In the genomic region with DNA sequence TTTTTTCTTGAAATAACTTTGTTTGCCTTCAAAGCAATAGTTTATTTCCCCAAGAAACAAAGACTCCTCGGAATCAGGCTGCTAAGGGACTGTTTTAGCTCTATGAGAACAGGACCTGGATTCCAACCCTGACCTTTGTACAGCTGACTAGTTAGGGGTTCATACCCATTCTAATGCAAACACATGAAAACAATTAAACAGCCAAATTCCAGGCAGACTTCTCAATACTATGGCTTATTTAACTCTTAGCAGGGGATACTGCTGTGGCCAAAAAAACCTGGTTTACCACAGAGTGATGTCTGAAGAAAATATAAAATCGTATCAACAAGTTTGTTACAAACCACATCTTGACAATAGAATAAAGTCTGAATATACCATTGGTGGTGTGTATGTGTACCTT, we compare ENCODE assay signal across 1 cellular context.
TF ChIP-seq lines count a peak whose summit lies in the region.

No MANE protein-coding gene starts in this region.

TF ChIP-seq in WTC11, 78 proteins besides CTCF, POLR2A, EP300 and RAD21 (continued from another document):
- TF ChIP-seq, protein P1, sequence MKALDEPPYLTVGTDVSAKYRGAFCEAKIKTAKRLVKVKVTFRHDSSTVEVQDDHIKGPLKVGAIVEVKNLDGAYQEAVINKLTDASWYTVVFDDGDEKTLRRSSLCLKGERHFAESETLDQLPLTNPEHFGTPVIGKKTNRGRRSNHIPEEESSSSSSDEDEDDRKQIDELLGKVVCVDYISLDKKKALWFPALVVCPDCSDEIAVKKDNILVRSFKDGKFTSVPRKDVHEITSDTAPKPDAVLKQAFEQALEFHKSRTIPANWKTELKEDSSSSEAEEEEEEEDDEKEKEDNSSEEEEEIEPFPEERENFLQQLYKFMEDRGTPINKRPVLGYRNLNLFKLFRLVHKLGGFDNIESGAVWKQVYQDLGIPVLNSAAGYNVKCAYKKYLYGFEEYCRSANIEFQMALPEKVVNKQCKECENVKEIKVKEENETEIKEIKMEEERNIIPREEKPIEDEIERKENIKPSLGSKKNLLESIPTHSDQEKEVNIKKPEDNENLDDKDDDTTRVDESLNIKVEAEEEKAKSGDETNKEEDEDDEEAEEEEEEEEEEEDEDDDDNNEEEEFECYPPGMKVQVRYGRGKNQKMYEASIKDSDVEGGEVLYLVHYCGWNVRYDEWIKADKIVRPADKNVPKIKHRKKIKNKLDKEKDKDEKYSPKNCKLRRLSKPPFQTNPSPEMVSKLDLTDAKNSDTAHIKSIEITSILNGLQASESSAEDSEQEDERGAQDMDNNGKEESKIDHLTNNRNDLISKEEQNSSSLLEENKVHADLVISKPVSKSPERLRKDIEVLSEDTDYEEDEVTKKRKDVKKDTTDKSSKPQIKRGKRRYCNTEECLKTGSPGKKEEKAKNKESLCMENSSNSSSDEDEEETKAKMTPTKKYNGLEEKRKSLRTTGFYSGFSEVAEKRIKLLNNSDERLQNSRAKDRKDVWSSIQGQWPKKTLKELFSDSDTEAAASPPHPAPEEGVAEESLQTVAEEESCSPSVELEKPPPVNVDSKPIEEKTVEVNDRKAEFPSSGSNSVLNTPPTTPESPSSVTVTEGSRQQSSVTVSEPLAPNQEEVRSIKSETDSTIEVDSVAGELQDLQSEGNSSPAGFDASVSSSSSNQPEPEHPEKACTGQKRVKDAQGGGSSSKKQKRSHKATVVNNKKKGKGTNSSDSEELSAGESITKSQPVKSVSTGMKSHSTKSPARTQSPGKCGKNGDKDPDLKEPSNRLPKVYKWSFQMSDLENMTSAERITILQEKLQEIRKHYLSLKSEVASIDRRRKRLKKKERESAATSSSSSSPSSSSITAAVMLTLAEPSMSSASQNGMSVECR (CRISPR knock-in tag; IDR thresholded peaks at IDR 0.05; ENCODE audit: borderline replicate concordance) = no peak
- TF ChIP-seq, protein P2, sequence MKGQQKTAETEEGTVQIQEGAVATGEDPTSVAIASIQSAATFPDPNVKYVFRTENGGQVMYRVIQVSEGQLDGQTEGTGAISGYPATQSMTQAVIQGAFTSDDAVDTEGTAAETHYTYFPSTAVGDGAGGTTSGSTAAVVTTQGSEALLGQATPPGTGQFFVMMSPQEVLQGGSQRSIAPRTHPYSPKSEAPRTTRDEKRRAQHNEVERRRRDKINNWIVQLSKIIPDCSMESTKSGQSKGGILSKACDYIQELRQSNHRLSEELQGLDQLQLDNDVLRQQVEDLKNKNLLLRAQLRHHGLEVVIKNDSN (CRISPR knock-in tag; IDR thresholded peaks at IDR 0.05) = no peak
- TF ChIP-seq ZNF423 (CRISPR knock-in tag; IDR thresholded peaks at IDR 0.05) (no peak), CREM (CRISPR knock-in tag; IDR thresholded peaks at IDR 0.05) (no peak), KAT7 (CRISPR knock-in tag; IDR thresholded peaks at IDR 0.05; ENCODE audit: borderline replicate concordance) (no peak), MYBL2 (CRISPR knock-in tag; IDR thresholded peaks at IDR 0.05) (no peak), ZNF671 (CRISPR knock-in tag; IDR thresholded peaks at IDR 0.05) (no peak)
- TF ChIP-seq, protein P3, sequence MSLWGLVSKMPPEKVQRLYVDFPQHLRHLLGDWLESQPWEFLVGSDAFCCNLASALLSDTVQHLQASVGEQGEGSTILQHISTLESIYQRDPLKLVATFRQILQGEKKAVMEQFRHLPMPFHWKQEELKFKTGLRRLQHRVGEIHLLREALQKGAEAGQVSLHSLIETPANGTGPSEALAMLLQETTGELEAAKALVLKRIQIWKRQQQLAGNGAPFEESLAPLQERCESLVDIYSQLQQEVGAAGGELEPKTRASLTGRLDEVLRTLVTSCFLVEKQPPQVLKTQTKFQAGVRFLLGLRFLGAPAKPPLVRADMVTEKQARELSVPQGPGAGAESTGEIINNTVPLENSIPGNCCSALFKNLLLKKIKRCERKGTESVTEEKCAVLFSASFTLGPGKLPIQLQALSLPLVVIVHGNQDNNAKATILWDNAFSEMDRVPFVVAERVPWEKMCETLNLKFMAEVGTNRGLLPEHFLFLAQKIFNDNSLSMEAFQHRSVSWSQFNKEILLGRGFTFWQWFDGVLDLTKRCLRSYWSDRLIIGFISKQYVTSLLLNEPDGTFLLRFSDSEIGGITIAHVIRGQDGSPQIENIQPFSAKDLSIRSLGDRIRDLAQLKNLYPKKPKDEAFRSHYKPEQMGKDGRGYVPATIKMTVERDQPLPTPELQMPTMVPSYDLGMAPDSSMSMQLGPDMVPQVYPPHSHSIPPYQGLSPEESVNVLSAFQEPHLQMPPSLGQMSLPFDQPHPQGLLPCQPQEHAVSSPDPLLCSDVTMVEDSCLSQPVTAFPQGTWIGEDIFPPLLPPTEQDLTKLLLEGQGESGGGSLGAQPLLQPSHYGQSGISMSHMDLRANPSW (CRISPR knock-in tag; conservative IDR thresholded peaks at IDR 0.05; ENCODE audit: low read depth) = no peak
- TF ChIP-seq, protein P4, sequence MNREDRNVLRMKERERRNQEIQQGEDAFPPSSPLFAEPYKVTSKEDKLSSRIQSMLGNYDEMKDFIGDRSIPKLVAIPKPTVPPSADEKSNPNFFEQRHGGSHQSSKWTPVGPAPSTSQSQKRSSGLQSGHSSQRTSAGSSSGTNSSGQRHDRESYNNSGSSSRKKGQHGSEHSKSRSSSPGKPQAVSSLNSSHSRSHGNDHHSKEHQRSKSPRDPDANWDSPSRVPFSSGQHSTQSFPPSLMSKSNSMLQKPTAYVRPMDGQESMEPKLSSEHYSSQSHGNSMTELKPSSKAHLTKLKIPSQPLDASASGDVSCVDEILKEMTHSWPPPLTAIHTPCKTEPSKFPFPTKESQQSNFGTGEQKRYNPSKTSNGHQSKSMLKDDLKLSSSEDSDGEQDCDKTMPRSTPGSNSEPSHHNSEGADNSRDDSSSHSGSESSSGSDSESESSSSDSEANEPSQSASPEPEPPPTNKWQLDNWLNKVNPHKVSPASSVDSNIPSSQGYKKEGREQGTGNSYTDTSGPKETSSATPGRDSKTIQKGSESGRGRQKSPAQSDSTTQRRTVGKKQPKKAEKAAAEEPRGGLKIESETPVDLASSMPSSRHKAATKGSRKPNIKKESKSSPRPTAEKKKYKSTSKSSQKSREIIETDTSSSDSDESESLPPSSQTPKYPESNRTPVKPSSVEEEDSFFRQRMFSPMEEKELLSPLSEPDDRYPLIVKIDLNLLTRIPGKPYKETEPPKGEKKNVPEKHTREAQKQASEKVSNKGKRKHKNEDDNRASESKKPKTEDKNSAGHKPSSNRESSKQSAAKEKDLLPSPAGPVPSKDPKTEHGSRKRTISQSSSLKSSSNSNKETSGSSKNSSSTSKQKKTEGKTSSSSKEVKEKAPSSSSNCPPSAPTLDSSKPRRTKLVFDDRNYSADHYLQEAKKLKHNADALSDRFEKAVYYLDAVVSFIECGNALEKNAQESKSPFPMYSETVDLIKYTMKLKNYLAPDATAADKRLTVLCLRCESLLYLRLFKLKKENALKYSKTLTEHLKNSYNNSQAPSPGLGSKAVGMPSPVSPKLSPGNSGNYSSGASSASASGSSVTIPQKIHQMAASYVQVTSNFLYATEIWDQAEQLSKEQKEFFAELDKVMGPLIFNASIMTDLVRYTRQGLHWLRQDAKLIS (CRISPR knock-in tag; IDR thresholded peaks at IDR 0.05; ENCODE audit: borderline replicate concordance) = no peak
- TF ChIP-seq, protein P5, sequence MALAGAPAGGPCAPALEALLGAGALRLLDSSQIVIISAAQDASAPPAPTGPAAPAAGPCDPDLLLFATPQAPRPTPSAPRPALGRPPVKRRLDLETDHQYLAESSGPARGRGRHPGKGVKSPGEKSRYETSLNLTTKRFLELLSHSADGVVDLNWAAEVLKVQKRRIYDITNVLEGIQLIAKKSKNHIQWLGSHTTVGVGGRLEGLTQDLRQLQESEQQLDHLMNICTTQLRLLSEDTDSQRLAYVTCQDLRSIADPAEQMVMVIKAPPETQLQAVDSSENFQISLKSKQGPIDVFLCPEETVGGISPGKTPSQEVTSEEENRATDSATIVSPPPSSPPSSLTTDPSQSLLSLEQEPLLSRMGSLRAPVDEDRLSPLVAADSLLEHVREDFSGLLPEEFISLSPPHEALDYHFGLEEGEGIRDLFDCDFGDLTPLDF (CRISPR knock-in tag; IDR thresholded peaks at IDR 0.05) = no peak
- TF ChIP-seq, protein P6, sequence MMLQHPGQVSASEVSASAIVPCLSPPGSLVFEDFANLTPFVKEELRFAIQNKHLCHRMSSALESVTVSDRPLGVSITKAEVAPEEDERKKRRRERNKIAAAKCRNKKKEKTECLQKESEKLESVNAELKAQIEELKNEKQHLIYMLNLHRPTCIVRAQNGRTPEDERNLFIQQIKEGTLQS (CRISPR knock-in tag; conservative IDR thresholded peaks at IDR 0.05) = no peak
